Comparison of ENCODE assay signal across 19 cellular contexts in the genomic region with DNA sequence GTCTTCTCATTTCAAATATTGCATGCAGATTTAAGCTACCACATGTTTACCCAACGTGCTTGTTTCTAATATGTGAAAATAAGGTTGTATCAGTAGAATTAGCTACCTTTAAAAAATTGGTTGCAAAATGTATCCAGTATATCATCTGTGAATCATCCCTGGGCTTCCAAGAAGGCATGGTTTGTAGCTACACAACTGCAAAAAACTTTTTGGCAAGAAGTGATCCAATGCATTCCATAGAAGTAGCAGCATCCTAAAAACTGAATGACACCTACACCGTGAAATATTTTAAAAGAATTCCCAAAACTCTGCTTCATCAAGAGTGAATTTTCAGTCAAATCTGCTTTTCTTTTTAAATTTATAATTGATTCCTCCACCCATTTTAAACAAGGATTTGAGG.
DNase-seq lines count a peak whose midpoint lies in the region; ATAC-seq, FAIRE-seq and TF ChIP-seq lines count a peak whose summit lies in the region.
"Had no signal": no experiment of that assay in that cellular context is flagged by ENCODE, and none has a peak within 500 bp of the region (broad histone marks: within the 10 kb centered on the region; RNA-seq: fewer than 3 reads in every experiment).

No MANE protein-coding gene starts in this region.

- H3K14ac ChIP-seq in mesenchymal stem cell (ENCODE audit: low read length in 2 of 2) = no peak overlapping the region

- H3K79me1 ChIP-seq in mesenchymal stem cell (replicated peaks; ENCODE audit: low read length, poor library complexity, severe bottlenecking) = no peaks in the 10 kb centered on the region

- intact Hi-C loops in K562 (cut with micrococcal nuclease) = no loop called here

- H3K36me3 ChIP-seq in GM23248 (ENCODE audit: low read depth) (no peaks in the 10 kb centered on the region), K562 (ENCODE audit: control insufficient read depth, insufficient read depth, low read length) (peaks cover 13% of the 10 kb centered on the region; the same call in 1 of the 3 replicates), mesenchymal stem cell (ENCODE audit: control insufficient read depth in 1 of 2, insufficient read depth in 2 of 2, low read depth in 1 of 2, low read length in 2 of 2) (no peaks in the 10 kb centered on the region)

- no peak for TF ChIP-seq EP300 in K562 (IDR thresholded peaks at IDR 0.05; ENCODE audit: low read length)

- H3K4me2 ChIP-seq in GM23248 (ENCODE audit: unreplicated experiment) (peak overlapping the region; percentile 85), K562 (ENCODE audit: insufficient read depth, low read length) (no peak overlapping the region), mesenchymal stem cell (ENCODE audit: low read length, poor library complexity, severe bottlenecking) (no peak overlapping the region)

- in situ Hi-C loops in GM23248 (cut with MboI) (no loop called here), K562 (cut with MboI) (no loop called here)

- H2BK120ac ChIP-seq in mesenchymal stem cell (ENCODE audit: low read depth, low read length) = no peak overlapping the region

- no peak overlapping the region for H2BK15ac ChIP-seq in mesenchymal stem cell (ENCODE audit: low read depth, poor library complexity, severe bottlenecking)

- peaks cover 24% of the 10 kb centered on the region for H3F3A ChIP-seq in GM23248 (ENCODE audit: insufficient read depth)

- no peak overlapping the region for H4K91ac ChIP-seq in mesenchymal stem cell (ENCODE audit: low read length)

- H3K27me3 ChIP-seq in GM23248 (replicated peaks; ENCODE audit: insufficient read depth) (no peaks in the 10 kb centered on the region), K562 (ENCODE audit: control insufficient read depth in 2 of 2, insufficient read depth in 2 of 2, low read length in 2 of 2) (no peaks in the 10 kb centered on the region), mesenchymal stem cell (ENCODE audit: control insufficient read depth in 1 of 2, insufficient read depth in 1 of 2, low read length in 2 of 2) (no peaks in the 10 kb centered on the region)

- H3K9me3 ChIP-seq in GM23248 (ENCODE audit: low read depth) (no peaks in the 10 kb centered on the region), K562 (replicated peaks; ENCODE audit: control insufficient read depth, insufficient read depth, low read depth, low read length) (no peaks in the 10 kb centered on the region), mesenchymal stem cell (ENCODE audit: control insufficient read depth, low read length) (no peaks in the 10 kb centered on the region)

- H3K4me3 ChIP-seq in AG10803 (ENCODE audit: low read length) (no peak overlapping the region), GM23248 (peak overlapping the region; percentile 52; the same call in 1 of the 2 replicates), K562 (no peak overlapping the region), mesenchymal stem cell (ENCODE audit: insufficient read depth in 1 of 2, low read depth in 1 of 2, low read length in 2 of 2) (no peak overlapping the region)
- H3K4me3 ChIP-seq: SK-N-MC had no signal

- no peaks in the 10 kb centered on the region for H3K9me1 ChIP-seq in K562 (ENCODE audit: control insufficient read depth, insufficient read depth, low read length)

- H4K8ac ChIP-seq in mesenchymal stem cell (ENCODE audit: low read length) = no peak overlapping the region

- no peak for ATAC-seq in K562
- ATAC-seq in HG02852 (IDR thresholded peaks at IDR 0.05; ENCODE audit: unreplicated experiment) = no peak
- ATAC-seq: HepG2, Panc1, Right ventricle myocardium inferior had no signal

- H2BK5ac ChIP-seq in mesenchymal stem cell (ENCODE audit: low read depth, low read length, poor library complexity, severe bottlenecking) = no peak overlapping the region

- H3K27ac ChIP-seq in GM23248 = peak overlapping the region; percentile 88
- no peak overlapping the region for H3K27ac ChIP-seq in K562 (ENCODE audit: extremely low read depth, low read depth, low read length)
- no peak overlapping the region for H3K27ac ChIP-seq in mesenchymal stem cell (ENCODE audit: low read length, poor library complexity, severe bottlenecking)
- H3K27ac ChIP-seq: SK-N-MC had no signal

- FAIRE-seq in K562 (lab: Jason Lieb, UNC) = peak; percentile 35
- FAIRE-seq: A204.1, GM12891, HepG2 had no signal

- TF ChIP-seq RAD21 in K562 (CRISPR knock-in tag; conservative IDR thresholded peaks at IDR 0.05 in 1 of 2, IDR thresholded peaks at IDR 0.05 in 1 of 2) = no peak

- H3K23ac ChIP-seq in mesenchymal stem cell (ENCODE audit: low read length in 2 of 2) = no peak overlapping the region

- H2BK12ac ChIP-seq in mesenchymal stem cell (ENCODE audit: low read length in 2 of 2) = no peak overlapping the region

- H2AK5ac ChIP-seq in mesenchymal stem cell (ENCODE audit: low read length, severe bottlenecking) = no peak overlapping the region

- H3K9me2 ChIP-seq in GM23248 (ENCODE audit: insufficient read depth) = no peaks in the 10 kb centered on the region

- H3K4ac ChIP-seq in mesenchymal stem cell (ENCODE audit: low read depth in 1 of 2, low read length in 2 of 2) = no peak overlapping the region

- H3K79me2 ChIP-seq in GM23248 (ENCODE audit: insufficient read depth) = no peaks in the 10 kb centered on the region
- H3K79me2 ChIP-seq in K562 (ENCODE audit: control insufficient read depth, insufficient read depth, low read length) = no peaks in the 10 kb centered on the region

- no peak overlapping the region for H3K18ac ChIP-seq in mesenchymal stem cell (ENCODE audit: low read depth in 1 of 2, low read length in 2 of 2)

- H3K4me1 ChIP-seq in GM23248 (ENCODE audit: insufficient read depth) (peaks cover 14% of the 10 kb centered on the region), K562 (replicated peaks in 1 of 2; ENCODE audit: control insufficient read depth in 2 of 2, insufficient read depth in 2 of 2, low read length in 2 of 2) (no peaks in the 10 kb centered on the region), mesenchymal stem cell (ENCODE audit: control insufficient read depth, insufficient read depth, low read depth, low read length) (no peaks in the 10 kb centered on the region)

- H3K9ac ChIP-seq in GM23248 = peak overlapping the region; percentile 58
- H3K9ac ChIP-seq in K562 (ENCODE audit: insufficient read depth in 1 of 2, low read depth in 2 of 2, low read length in 2 of 2) = no peak overlapping the region
- peak overlapping the region; percentile 74 for H3K9ac ChIP-seq in mesenchymal stem cell (ENCODE audit: low read length)

- WGBS in GM23248 (ENCODE audit: low coverage in 1 of 2, low lambda C conversion rate in 2 of 2, missing lambda C conversion rate in 2 of 2), 2 experiments = 16 to 19% methylated on average over 2 of the region's 2 CpGs
- 62% methylated on average over 2 of the region's 2 CpGs for WGBS in K562 (ENCODE audit: insufficient coverage, low coverage, missing lambda C conversion rate)
- WGBS in mesenchymal stem cell = 100% methylated on average over 1 of the region's 2 CpGs

- no peak for TF ChIP-seq POLR2A in K562 (conservative IDR thresholded peaks at IDR 0.05)

- BruUV-seq in K562 (replicated peaks; lab: Mats Ljungman, UMichigan) = no TSS peak

- no peak for TF ChIP-seq CTCF in AG10803 (conservative IDR thresholded peaks at IDR 0.05; ENCODE audit: low read length)
- no peak for TF ChIP-seq CTCF in K562 (IDR thresholded peaks at IDR 0.05 in 2 of 3, conservative IDR thresholded peaks at IDR 0.05 in 1 of 3; ENCODE audit: insufficient read depth in 2 of 3, low read depth in 1 of 3, low read length in 3 of 3)

- POLR2A ChIA-PET in K562 (lab: Yijun Ruan, JAX) = interaction anchor here (0.7 kb wide), 1 partner anchor 15 kb away, joined by 3 read pairs; no protein-coding TSS in a partner anchor

- H2AFZ ChIP-seq in GM23248 (peak overlapping the region; percentile 26; the same call in 1 of the 2 replicates), K562 (ENCODE audit: low read depth, low read length) (no peak overlapping the region), mesenchymal stem cell (ENCODE audit: low read depth, low read length) (no peak overlapping the region)

- H4K20me1 ChIP-seq in GM23248 (ENCODE audit: insufficient read depth) (no peaks in the 10 kb centered on the region), K562 (replicated peaks; ENCODE audit: control insufficient read depth, insufficient read depth, low read length) (no peaks in the 10 kb centered on the region)

- CTCF ChIA-PET in K562 (lab: Yijun Ruan, JAX; ENCODE audit: low intra/inter-chr PET ratio) = no interaction called here

- DNase-seq in AG10803 (ENCODE audit: low read depth) (peak; percentile 85), GM23248 (peak; percentile 91), K562 (ENCODE audit: extremely low read depth in 1 of 4, low spot score in 3 of 4) (no peak), mesenchymal stem cell (no peak), NCI-H146 (lab: John Stamatoyannopoulos, UW) (no peak), NCI-H2029 treated with DMSO at 0.1 percent for 48 hours (lab: John Stamatoyannopoulos, UW) (no peak), DMS153 treated with DMSO at 0.1 percent for 48 hours (lab: John Stamatoyannopoulos, UW; ENCODE audit: unreplicated experiment) (no peak)
- DNase-seq: COR-L47, DMS153, GOT3, NCI-H1092, NCI-H524 had no signal

TF ChIP-seq in K562, 482 proteins besides CTCF, POLR2A, EP300 and RAD21:
- no peak for TF ChIP-seq ZNF197 (CRISPR knock-in tag; IDR thresholded peaks at IDR 0.05; ENCODE audit: low read depth)
- no peak for TF ChIP-seq DDX20 (tag; IDR thresholded peaks at IDR 0.05; ENCODE audit: low read depth)
- no peak for TF ChIP-seq NCOA6 (IDR thresholded peaks at IDR 0.05)

Comparison
In these comparisons a context has a peak if more than half of its experiments do, and no peak if none do; other contexts are left out.
1. DNase-seq: peak in AG10803 (single experiment) and GM23248 (single experiment); none in K562 (0 of 4), mesenchymal stem cell (single experiment), NCI-H146 (single experiment), NCI-H2029 treated with DMSO at 0.1 percent for 48 hours (single experiment) and DMS153 treated with DMSO at 0.1 percent for 48 hours (single experiment).
2. H3K9ac ChIP-seq: peak in GM23248 (single experiment) and mesenchymal stem cell (single experiment); none in K562 (0 of 2).